Comparison of ENCODE assay signal across 8 cellular contexts in the genomic region with DNA sequence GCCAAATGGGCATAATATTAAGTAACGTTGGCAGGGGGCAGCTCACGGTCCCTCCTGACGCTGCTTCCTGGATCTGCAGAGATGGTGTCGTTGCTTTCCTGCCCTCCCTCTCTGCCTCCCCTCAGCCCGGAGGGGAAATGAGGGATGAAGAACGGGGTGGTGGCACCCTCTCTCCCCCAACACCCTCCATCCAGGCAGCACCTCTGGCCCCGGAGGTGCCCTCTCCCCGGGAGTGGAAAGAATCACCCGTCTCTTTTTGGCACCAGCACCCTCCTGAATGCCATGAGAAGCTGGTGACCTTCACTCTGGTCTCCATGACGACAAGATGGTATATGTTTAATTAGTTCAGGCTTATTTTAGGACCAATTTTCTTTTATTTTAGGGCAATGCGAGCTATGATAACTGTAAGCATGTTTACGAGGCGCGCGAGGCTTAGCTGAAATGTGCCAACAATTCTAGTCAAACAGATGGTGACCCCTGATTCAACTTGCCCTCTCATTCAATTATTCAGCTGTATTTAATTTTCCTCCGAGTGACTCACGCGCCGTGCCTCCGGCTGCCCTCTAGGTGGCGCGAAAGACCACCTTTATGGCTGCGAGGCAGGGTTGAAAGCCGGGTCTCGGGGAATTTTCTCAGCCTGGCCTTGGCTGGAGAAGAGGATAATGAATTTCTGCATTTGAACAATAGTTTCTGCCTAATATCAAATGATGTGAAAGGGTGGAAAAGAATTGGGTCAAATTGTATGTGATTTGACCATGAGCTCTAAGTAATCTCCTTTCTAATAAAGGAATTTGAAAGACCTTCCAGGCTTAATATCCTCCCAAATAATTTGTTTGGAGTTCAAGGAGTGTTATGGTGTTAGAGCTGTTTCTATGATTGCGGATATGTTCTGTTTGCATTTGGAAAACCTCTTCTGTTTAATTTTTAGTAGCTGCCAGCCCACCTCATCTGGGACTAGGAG.
DNase-seq lines count a peak whose midpoint lies in the region; ATAC-seq and TF ChIP-seq lines count a peak whose summit lies in the region.

No MANE protein-coding gene starts in this region.

- H3K27ac ChIP-seq in osteoblast (ENCODE audit: low read depth, low read length) (no peak overlapping the region), upper lobe of right lung (no peak overlapping the region)

- H3K4me3 ChIP-seq in osteoblast (ENCODE audit: insufficient read depth, low read length) = no peak overlapping the region
- no peak overlapping the region for H3K4me3 ChIP-seq in upper lobe of right lung

- intact Hi-C loops in upper lobe of right lung (cut with DNase I) = loop anchor here (10.0 kb wide), 1 partner anchor 1542 kb away; no protein-coding TSS in a partner anchor

- H3K36me3 ChIP-seq in osteoblast (ENCODE audit: insufficient read depth, low read length) (no peaks in the 10 kb centered on the region), upper lobe of right lung (no peaks in the 10 kb centered on the region)

- TF ChIP-seq CTCF in osteoblast (IDR thresholded peaks at IDR 0.05; ENCODE audit: extremely low read depth, low read depth, low read length) (peak; percentile 96), upper lobe of right lung (IDR thresholded peaks at IDR 0.05) (peak; percentile 92)

- no peak overlapping the region for H2AFZ ChIP-seq in osteoblast (ENCODE audit: low read length)

- no peaks in the 10 kb centered on the region for H3K27me3 ChIP-seq in osteoblast (ENCODE audit: insufficient read depth, low read length)
- H3K27me3 ChIP-seq in upper lobe of right lung = peaks cover 31% of the 10 kb centered on the region

- DNase-seq in DMS 273 treated with DMSO at 0.1 percent for 48 hours (lab: John Stamatoyannopoulos, UW) = peak; percentile 76
- DNase-seq in HUDEP-2 (lab: John Stamatoyannopoulos, UW; ENCODE audit: unreplicated experiment in 76 of 76) = peak in 45 of 76 experiments; percentile 6 to 74 (median 36)
- peak; percentile 87 for DNase-seq in RKO (ENCODE audit: low spot score)
- DNase-seq in activated gamma-delta T cell treated with anti-CD3 and anti-CD28 coated beads, Interleukin-2, amount 50 U/mL, for 16 hours (ENCODE audit: low read depth) = peak; percentile 16
- DNase-seq in foreskin melanocyte = peak; percentile 75
- DNase-seq in osteoblast (ENCODE audit: insufficient read length, low spot score, missing footprints) = peak; percentile 96
- peak; percentile 77 for DNase-seq in upper lobe of right lung

- no peaks in the 10 kb centered on the region for H3K79me2 ChIP-seq in osteoblast (ENCODE audit: insufficient read depth, low read length)

- H3K9me3 ChIP-seq in osteoblast (ENCODE audit: low read depth, low read length) = no peaks in the 10 kb centered on the region
- H3K9me3 ChIP-seq in upper lobe of right lung = no peaks in the 10 kb centered on the region

- H3K4me1 ChIP-seq in osteoblast (ENCODE audit: insufficient read depth, low read length) (peaks cover 3% of the 10 kb centered on the region), upper lobe of right lung (peaks cover 3% of the 10 kb centered on the region)

- ATAC-seq in upper lobe of right lung (peak; percentile 82), HG03439 (IDR thresholded peaks at IDR 0.05; ENCODE audit: unreplicated experiment) (no peak)

- no peaks in the 10 kb centered on the region for H4K20me1 ChIP-seq in osteoblast (ENCODE audit: insufficient read depth, low read length)

- no peak overlapping the region for H3K4me2 ChIP-seq in osteoblast (ENCODE audit: insufficient read depth, low read length)

Comparison
In these comparisons a context has a peak if more than half of its experiments do, and no peak if none do; other contexts are left out.
1. DNase-seq: peak in every context shown above with its lines; median percentile 96 in osteoblast; 87 in RKO; 77 in upper lobe of right lung; 76 in DMS 273 treated with DMSO at 0.1 percent for 48 hours; 75 in foreskin melanocyte; 36 in HUDEP-2; 16 in activated gamma-delta T cell treated with anti-CD3 and anti-CD28 coated beads, Interleukin-2, amount 50 U/mL, for 16 hours.